ENCODE assay signal across 31 cellular contexts in genomic region chr3:16692486-16693378, GRCh38.
"Had no signal": no experiment of that assay in that cellular context is flagged by ENCODE, and none has a peak within 500 bp of the region (broad histone marks: within the 10 kb centered on the region; RNA-seq: fewer than 3 reads in every experiment).

No MANE protein-coding gene starts in this region.

- FAIRE-seq: bronchial epithelial cell, endothelial cell of umbilical vein, islet of Langerhans, pancreas had no signal

- H3K27ac Mint-ChIP-seq: activated CD4-positive, alpha-beta memory T cell treated with anti-CD3 and anti-CD28 coated beads, Interleukin-2, amount 10 ng/mL, durations not matched to agents 7 days and 5 days; activated CD4-positive, alpha-beta T cell treated with anti-CD3 and anti-CD28 coated beads, Interleukin-2, amount 10 ng/mL, durations not matched to agents 24 days and 14 days; activated CD8-positive, alpha-beta memory T cell treated with anti-CD3 and anti-CD28 coated beads, Interleukin-2, amount 10 ng/mL, durations not matched to agents 7 days and 5 days; activated naive CD4-positive, alpha-beta T cell treated with anti-CD3 and anti-CD28 coated beads, Interleukin-2, amount 50 U/mL, for 72 hours; activated T-helper 1 cell treated with anti-CD3 and anti-CD28 coated beads, Interleukin-12 subunit alpha, Interleukin-12 subunit beta, Interleukin-2, Interleukin-4 antibody, amounts not matched to agents 30 ng/mL and 10 ng/mL and 1 ng/mL, durations not matched to agents 14 hours and 24 hours and 36 hours; effector memory CD8-positive, alpha-beta T cell; natural killer cell treated with Interleukin-12 subunit alpha and Interleukin-12 subunit beta and Interleukin-15 and Interleukin-18, amount 100 ng/mL, for 72 hours; T-helper 2 cell treated with Interferon-gamma antibody and Interleukin-4, amounts not matched to agents 5 μg/mL and 100 μg/mL, for 36 hours had no signal

- H3K4me1 Mint-ChIP-seq: activated CD4-positive, alpha-beta memory T cell treated with anti-CD3 and anti-CD28 coated beads, Interleukin-2, amount 10 ng/mL, durations not matched to agents 7 days and 5 days; activated CD4-positive, alpha-beta T cell treated with anti-CD3 and anti-CD28 coated beads, Interleukin-2, amount 10 ng/mL, durations not matched to agents 24 days and 14 days had no signal

- H3K9me3 ChIP-seq: adrenal gland, ascending aorta, colonic mucosa, esophagus muscularis mucosa, gastrocnemius medialis, neutrophil, pancreas, psoas muscle had no signal

- H3K4me3 ChIP-seq: adrenal gland, ascending aorta, colonic mucosa, dorsolateral prefrontal cortex, esophagus muscularis mucosa, gastrocnemius medialis, pancreas, psoas muscle had no signal

- H3K36me3 ChIP-seq: adrenal gland, ascending aorta, colonic mucosa, esophagus muscularis mucosa, gastrocnemius medialis, neutrophil, pancreas had no signal

- H3K36me3 Mint-ChIP-seq: activated CD8-positive, alpha-beta memory T cell treated with anti-CD3 and anti-CD28 coated beads, Interleukin-2, amount 10 ng/mL, durations not matched to agents 7 days and 5 days; activated naive CD4-positive, alpha-beta T cell treated with anti-CD3 and anti-CD28 coated beads, Interleukin-2, amount 50 U/mL, for 72 hours had no signal

- H3K4me1 ChIP-seq: adrenal gland, ascending aorta, colonic mucosa, pancreas, psoas muscle had no signal

- H3K27me3 ChIP-seq: adrenal gland, ascending aorta, colonic mucosa, dorsolateral prefrontal cortex, esophagus muscularis mucosa, gastrocnemius medialis, neutrophil, pancreas had no signal

- H3K4me3 Mint-ChIP-seq: activated CD4-positive, alpha-beta memory T cell treated with anti-CD3 and anti-CD28 coated beads, Interleukin-2, amount 10 ng/mL, durations not matched to agents 7 days and 5 days; activated CD4-positive, alpha-beta T cell treated with anti-CD3 and anti-CD28 coated beads, Interleukin-2, amount 10 ng/mL, durations not matched to agents 24 days and 14 days; activated CD8-positive, alpha-beta memory T cell treated with anti-CD3 and anti-CD28 coated beads, Interleukin-2, amount 10 ng/mL, durations not matched to agents 7 days and 5 days; activated T-helper 1 cell treated with anti-CD3 and anti-CD28 coated beads, Interleukin-12 subunit alpha, Interleukin-12 subunit beta, Interleukin-2, Interleukin-4 antibody, amounts not matched to agents 30 ng/mL and 10 ng/mL and 1 ng/mL, durations not matched to agents 14 hours and 24 hours and 36 hours; effector memory CD8-positive, alpha-beta T cell; natural killer cell treated with Interleukin-12 subunit alpha and Interleukin-12 subunit beta and Interleukin-15 and Interleukin-18, amount 100 ng/mL, for 72 hours; T-helper 2 cell treated with Interferon-gamma antibody and Interleukin-4, amounts not matched to agents 5 μg/mL and 100 μg/mL, for 36 hours had no signal

- H3K27ac ChIP-seq: adrenal gland, ascending aorta, colonic mucosa, dorsolateral prefrontal cortex, esophagus muscularis mucosa, gastrocnemius medialis, neutrophil, pancreas, psoas muscle, VCaP had no signal

- ATAC-seq: activated CD4-positive, CD25-positive, alpha-beta regulatory T cell treated with anti-CD3 and anti-CD28 coated beads, Interleukin-2, amount 50 U/mL, for 24 hours; activated CD8-positive, alpha-beta memory T cell treated with anti-CD3 and anti-CD28 coated beads, Interleukin-2, amount 10 ng/mL, durations not matched to agents 7 days and 5 days; activated naive CD4-positive, alpha-beta T cell treated with anti-CD3 and anti-CD28 coated beads, Interleukin-2, amount 50 U/mL, for 72 hours; effector memory CD8-positive, alpha-beta T cell; gastrocnemius medialis; left cardiac atrium; natural killer cell treated with Interleukin-12 subunit alpha and Interleukin-12 subunit beta and Interleukin-15 and Interleukin-18, amount 100 ng/mL, for 72 hours; pancreas; psoas muscle; stimulated activated naive CD8-positive, alpha-beta T cell treated with anti-CD3 and anti-CD28 coated beads, Interleukin-15, Interleukin-2, amounts not matched to agents 100 U/mL and 50 U/mL, for 24 hours had no signal

- H3K27me3 Mint-ChIP-seq: effector memory CD8-positive, alpha-beta T cell had no signal

- H3K9me3 Mint-ChIP-seq: activated CD4-positive, alpha-beta T cell treated with anti-CD3 and anti-CD28 coated beads, Interleukin-2, amount 10 ng/mL, durations not matched to agents 24 days and 14 days; activated naive CD4-positive, alpha-beta T cell treated with anti-CD3 and anti-CD28 coated beads, Interleukin-2, amount 50 U/mL, for 72 hours; activated T-helper 1 cell treated with anti-CD3 and anti-CD28 coated beads, Interleukin-12 subunit alpha, Interleukin-12 subunit beta, Interleukin-2, Interleukin-4 antibody, amounts not matched to agents 30 ng/mL and 10 ng/mL and 1 ng/mL, durations not matched to agents 14 hours and 24 hours and 36 hours; effector memory CD8-positive, alpha-beta T cell; natural killer cell treated with Interleukin-12 subunit alpha and Interleukin-12 subunit beta and Interleukin-15 and Interleukin-18, amount 100 ng/mL, for 72 hours; T-helper 2 cell treated with Interferon-gamma antibody and Interleukin-4, amounts not matched to agents 5 μg/mL and 100 μg/mL, for 36 hours had no signal

- DNase-seq: activated CD4-positive, alpha-beta memory T cell treated with anti-CD3 and anti-CD28 coated beads, Interleukin-2, amount 10 ng/mL, durations not matched to agents 7 days and 5 days; activated CD4-positive, alpha-beta T cell treated with anti-CD3 and anti-CD28 coated beads, Interleukin-2, amount 10 ng/mL, durations not matched to agents 24 days and 14 days; activated CD8-positive, alpha-beta memory T cell treated with anti-CD3 and anti-CD28 coated beads, Interleukin-2, amount 10 ng/mL, durations not matched to agents 7 days and 5 days; activated gamma-delta T cell; activated T-cell treated with anti-CD3 and anti-CD28 coated beads for 4 hours; adrenal gland; colonic mucosa; dorsolateral prefrontal cortex; effector memory CD8-positive, alpha-beta T cell; gastrocnemius medialis; head of caudate nucleus; hypothalamus; left cardiac atrium; pancreas; psoas muscle; right cardiac atrium; stimulated activated CD4-positive, alpha-beta T cell treated with anti-CD3 and anti-CD28 coated beads, Interleukin-12 subunit alpha, Interleukin-12 subunit beta, amount 100 ng/mL, for 4 hours; stimulated activated CD4-positive, alpha-beta T cell treated with anti-CD3 and anti-CD28 coated beads, Interleukin-4, amount 100 ng/mL, for 4 hours; stimulated activated naive CD8-positive, alpha-beta T cell treated with anti-CD3 and anti-CD28 coated beads, Interleukin-15, Interleukin-2, amounts not matched to agents 100 U/mL and 50 U/mL, for 24 hours had no signal
